ENCODE assay signal across 15 cellular contexts in genomic region chr19:16347706-16348105, GRCh38.
"Had no signal": no experiment of that assay in that cellular context is flagged by ENCODE, and none has a peak within 500 bp of the region (broad histone marks: within the 10 kb centered on the region; RNA-seq: fewer than 3 reads in every experiment).

No MANE protein-coding gene starts in this region.

- FAIRE-seq: bronchial epithelial cell, frontal cortex, pancreas had no signal

- H3K36me3 ChIP-seq: pancreas had no signal

- H3K4me1 ChIP-seq: pancreas had no signal

- H3K27me3 ChIP-seq: pancreas had no signal

- H3K4me2 ChIP-seq: smooth muscle cell had no signal

- H3K27ac ChIP-seq: pancreas had no signal

- H3K9me3 ChIP-seq: pancreas had no signal

- DNase-seq: activated CD8-positive, alpha-beta memory T cell treated with anti-CD3 and anti-CD28 coated beads, Interleukin-2, amount 50 U/mL, for 4 hours; activated CD8-positive, alpha-beta T cell treated with anti-CD3 and anti-CD28 coated beads for 36 hours; activated naive CD8-positive, alpha-beta T cell treated with anti-CD3 and anti-CD28 coated beads, Interleukin-2, amount 10 ng/mL, durations not matched to agents 7 days and 5 days; anterior cingulate cortex; hippocampal formation; mammary epithelial cell; pancreas; retina; stimulated activated CD4-positive, alpha-beta T cell treated with anti-CD3 and anti-CD28 coated beads, Interleukin-1b, Interleukin-23, amount 100 ng/mL, for 48 hours; stimulated activated naive B cell treated with anti-CD40 and anti-IgM and Interleukin-4, amounts not matched to agents 10 μg/mL and 1 μg/mL and 100 μg/mL, for 72 hours; T-helper 9 cell had no signal

- H3K4me3 ChIP-seq: pancreas, smooth muscle cell had no signal

- ATAC-seq: activated CD8-positive, alpha-beta T cell treated with anti-CD3 and anti-CD28 coated beads for 36 hours; natural killer cell treated with Interleukin-12 subunit alpha and Interleukin-12 subunit beta and Interleukin-15 and Interleukin-18, amount 100 ng/mL, for 72 hours; pancreas; stimulated activated naive B cell treated with anti-CD40 and anti-IgM and Interleukin-4, amounts not matched to agents 10 μg/mL and 1 μg/mL and 100 μg/mL, for 72 hours had no signal
